20 cellular contexts compared by ENCODE assay signal in genomic region chr16:55843105-55843395, GRCh38. TPM values are rescaled to one million over a fixed set of nuclear protein-coding genes. Genes with fewer than 3 reads are reported as not detected.
DNase-seq lines count a peak whose midpoint lies in the region; ATAC-seq and TF ChIP-seq lines count a peak whose summit lies in the region.
"Had no signal": no experiment of that assay in that cellular context is flagged by ENCODE, and none has a peak within 500 bp of the region (broad histone marks: within the 10 kb centered on the region; RNA-seq: fewer than 3 reads in every experiment).

No MANE protein-coding gene starts in this region.

- no peak overlapping the region for H3K27ac ChIP-seq in Panc1 (ENCODE audit: low read length)
- H3K27ac ChIP-seq: HL-60 had no signal

- no peaks in the 10 kb centered on the region for H3K9me3 ChIP-seq in Panc1 (ENCODE audit: control insufficient read depth, insufficient read depth, low read depth, low read length)
- H3K9me3 ChIP-seq: SK-N-SH had no signal

- ATAC-seq in Panc1 = no peak
- no peak for ATAC-seq in HG02678 (IDR thresholded peaks at IDR 0.05; ENCODE audit: unreplicated experiment)

- TF ChIP-seq CTCF in CD14-positive monocyte (IDR thresholded peaks at IDR 0.05) (peak; percentile 50), Panc1 (IDR thresholded peaks at IDR 0.05) (peak; percentile 44), chondrocyte (IDR thresholded peaks at IDR 0.05) (peak; percentile 56)

- H3K4me1 ChIP-seq in Panc1 (ENCODE audit: control insufficient read depth, insufficient read depth, low read length) = no peaks in the 10 kb centered on the region

- no peak overlapping the region for H3K4me3 ChIP-seq in Panc1 (ENCODE audit: low read depth in 2 of 2, low read length in 2 of 2)
- H3K4me3 ChIP-seq: GM12878 had no signal

- CTCF ChIA-PET in Panc1 (lab: Charles Lee) = no interaction called here

- POLR2A ChIA-PET in Panc1 (lab: Charles Lee) = no interaction called here

- in situ Hi-C loops in Panc1 (cut with HindIII; ENCODE audit: low pct_unique_long_range_greater_than_20kb, low sequenced_read_pairs) = loop anchor here (25.0 kb wide), 1 partner anchor 131 kb away; no protein-coding TSS in a partner anchor

- DNase-seq in CD14-positive monocyte (ENCODE audit: low spot score) = no peak
- no peak for DNase-seq in Panc1 (ENCODE audit: low read depth, low spot score)
- no peak for DNase-seq in chondrocyte (ENCODE audit: low spot score)
- no peak for DNase-seq in NCI-H1092 (lab: John Stamatoyannopoulos, UW)
- DNase-seq in EL = no peak
- DNase-seq in activated CD4-positive, alpha-beta T cell treated with anti-CD3 and anti-CD28 coated beads, Interleukin-2, amount 50 U/mL, for 1 hour = no peak
- DNase-seq: GDM1, NCI-H1048, NCI-H1417 treated with DMSO at 0.1 percent for 48 hours, NCI-H526 treated with DMSO at 0.1 percent for 48 hours had no signal

- H3K27ac Mint-ChIP-seq in CD14-positive monocyte = no peak overlapping the region
- no peak overlapping the region for H3K27ac Mint-ChIP-seq in chondrocyte (ENCODE audit: unreplicated experiment)
- H3K27ac Mint-ChIP-seq: CD4-positive, alpha-beta T cell; IgD-negative memory B cell had no signal

- no peaks in the 10 kb centered on the region for H3K36me3 ChIP-seq in Panc1 (ENCODE audit: control insufficient read depth, insufficient read depth, low read length)

- H3K36me3 Mint-ChIP-seq in CD14-positive monocyte = no peaks in the 10 kb centered on the region
- no peaks in the 10 kb centered on the region for H3K36me3 Mint-ChIP-seq in chondrocyte (ENCODE audit: low read depth)
- H3K36me3 Mint-ChIP-seq: IgD-negative memory B cell had no signal

- H3K27me3 Mint-ChIP-seq in CD14-positive monocyte (ENCODE audit: low read depth in 3 of 3) (peaks cover 13 to 19% (median 14%) of the 10 kb centered on the region in 3 donors), chondrocyte (ENCODE audit: low read depth) (peaks cover 39% of the 10 kb centered on the region)

- H3K4me3 Mint-ChIP-seq in CD14-positive monocyte (no peak overlapping the region), chondrocyte (ENCODE audit: unreplicated experiment) (no peak overlapping the region)
- H3K4me3 Mint-ChIP-seq: CD4-positive, alpha-beta T cell; IgD-negative memory B cell had no signal

- peaks cover 35% of the 10 kb centered on the region for H3K4me1 Mint-ChIP-seq in CD14-positive monocyte
- no peaks in the 10 kb centered on the region for H3K4me1 Mint-ChIP-seq in chondrocyte (ENCODE audit: low read depth)

- intact Hi-C loops in CD14-positive monocyte (cut with micrococcal nuclease) = loop anchor here (2.0 to 5.0 kb wide), 2 partner anchors 130 to 376 kb away; no protein-coding TSS in a partner anchor
- intact Hi-C loops in Panc1 (cut with micrococcal nuclease; ENCODE audit: unreplicated experiment) = loop anchor here (1.0 kb wide), 1 partner anchor 131 kb away; no protein-coding TSS in a partner anchor

- H3K9me3 Mint-ChIP-seq in CD14-positive monocyte (no peaks in the 10 kb centered on the region), chondrocyte (ENCODE audit: low read depth) (no peaks in the 10 kb centered on the region)
- H3K9me3 Mint-ChIP-seq: CD4-positive, alpha-beta T cell; IgD-negative memory B cell had no signal

- H3K27me3 ChIP-seq in Panc1 (ENCODE audit: control insufficient read depth, insufficient read depth, low read length) = no peaks in the 10 kb centered on the region

- no TSS peak for BruUV-seq in Panc1 (replicated peaks; lab: Mats Ljungman, UMichigan)

RNA-seq across cellular contexts. Expression of gene CES1, which starts 10.2 kb away (rescaled TPM):
- polyA plus RNA-seq in CD14-positive monocyte = 100 to 1,000 TPM in 1 of 2 donors, 10 to 100 TPM in 1; 38.4 to 190 TPM
- total RNA-seq in Panc1 (2021; ENCODE audit: unreplicated experiment) = 27.5 TPM
- 15.8 TPM for polyA plus RNA-seq in Panc1 (2012; ENCODE audit: insufficient read length)
- not detected in 3 replicates for total RNA-seq in chondrocyte
- polyA plus RNA-seq: SK-N-SH had no signal

RNA-seq across cellular contexts. Expression of gene CES5A, which starts 32.1 kb away (rescaled TPM):
- polyA plus RNA-seq in CD14-positive monocyte = not detected
- total RNA-seq in Panc1 (2021; ENCODE audit: unreplicated experiment) (not detected), chondrocyte (not detected in 3 replicates)
- not detected for polyA plus RNA-seq in Panc1 (2012; ENCODE audit: insufficient read length)
- total RNA-seq: A673; CD4-positive, alpha-beta T cell; GM12878; H1; NCI-H460 had no signal
- polyA plus RNA-seq: BJ, H1, IgD-negative memory B cell, SK-N-SH had no signal

Comparison
In these comparisons a context has a peak if more than half of its experiments do, and no peak if none do; other contexts are left out.
1. RNA of gene CES1, which starts 10.2 kb away (total RNA-seq): 27.5 TPM in Panc1 (single experiment); not detected in chondrocyte; every median in the first group is over 10 times any median in the second.
2. Peak in every context shown above with its lines, with median percentiles within 50 percentile points of each other: CTCF ChIP-seq.